Comparison of ENCODE assay signal across 1 cellular context in genomic region chr17:31015639-31016038, GRCh38.
TF ChIP-seq lines count a peak whose summit lies in the region.

No MANE protein-coding gene starts in this region.

TF ChIP-seq in WTC11, 78 proteins besides CTCF, POLR2A, EP300 and RAD21 (continued from another document):
- TF ChIP-seq, protein P1, sequence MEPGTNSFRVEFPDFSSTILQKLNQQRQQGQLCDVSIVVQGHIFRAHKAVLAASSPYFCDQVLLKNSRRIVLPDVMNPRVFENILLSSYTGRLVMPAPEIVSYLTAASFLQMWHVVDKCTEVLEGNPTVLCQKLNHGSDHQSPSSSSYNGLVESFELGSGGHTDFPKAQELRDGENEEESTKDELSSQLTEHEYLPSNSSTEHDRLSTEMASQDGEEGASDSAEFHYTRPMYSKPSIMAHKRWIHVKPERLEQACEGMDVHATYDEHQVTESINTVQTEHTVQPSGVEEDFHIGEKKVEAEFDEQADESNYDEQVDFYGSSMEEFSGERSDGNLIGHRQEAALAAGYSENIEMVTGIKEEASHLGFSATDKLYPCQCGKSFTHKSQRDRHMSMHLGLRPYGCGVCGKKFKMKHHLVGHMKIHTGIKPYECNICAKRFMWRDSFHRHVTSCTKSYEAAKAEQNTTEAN (CRISPR knock-in tag; IDR thresholded peaks at IDR 0.05): no peak
- TF ChIP-seq, protein P2, sequence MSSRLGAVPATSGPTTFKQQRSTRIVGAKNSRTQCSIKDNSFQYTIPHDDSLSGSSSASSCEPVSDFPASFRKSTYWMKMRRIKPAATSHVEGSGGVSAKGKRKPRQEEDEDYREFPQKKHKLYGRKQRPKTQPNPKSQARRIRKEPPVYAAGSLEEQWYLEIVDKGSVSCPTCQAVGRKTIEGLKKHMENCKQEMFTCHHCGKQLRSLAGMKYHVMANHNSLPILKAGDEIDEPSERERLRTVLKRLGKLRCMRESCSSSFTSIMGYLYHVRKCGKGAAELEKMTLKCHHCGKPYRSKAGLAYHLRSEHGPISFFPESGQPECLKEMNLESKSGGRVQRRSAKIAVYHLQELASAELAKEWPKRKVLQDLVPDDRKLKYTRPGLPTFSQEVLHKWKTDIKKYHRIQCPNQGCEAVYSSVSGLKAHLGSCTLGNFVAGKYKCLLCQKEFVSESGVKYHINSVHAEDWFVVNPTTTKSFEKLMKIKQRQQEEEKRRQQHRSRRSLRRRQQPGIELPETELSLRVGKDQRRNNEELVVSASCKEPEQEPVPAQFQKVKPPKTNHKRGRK (CRISPR knock-in tag; IDR thresholded peaks at IDR 0.05; ENCODE audit: borderline replicate concordance): no peak
- no peak for TF ChIP-seq AR (CRISPR knock-in tag; IDR thresholded peaks at IDR 0.05)
TF ChIP-seq in WTC11: peak in this region for 0.
